10 cellular contexts compared by ENCODE assay signal in the genomic region with DNA sequence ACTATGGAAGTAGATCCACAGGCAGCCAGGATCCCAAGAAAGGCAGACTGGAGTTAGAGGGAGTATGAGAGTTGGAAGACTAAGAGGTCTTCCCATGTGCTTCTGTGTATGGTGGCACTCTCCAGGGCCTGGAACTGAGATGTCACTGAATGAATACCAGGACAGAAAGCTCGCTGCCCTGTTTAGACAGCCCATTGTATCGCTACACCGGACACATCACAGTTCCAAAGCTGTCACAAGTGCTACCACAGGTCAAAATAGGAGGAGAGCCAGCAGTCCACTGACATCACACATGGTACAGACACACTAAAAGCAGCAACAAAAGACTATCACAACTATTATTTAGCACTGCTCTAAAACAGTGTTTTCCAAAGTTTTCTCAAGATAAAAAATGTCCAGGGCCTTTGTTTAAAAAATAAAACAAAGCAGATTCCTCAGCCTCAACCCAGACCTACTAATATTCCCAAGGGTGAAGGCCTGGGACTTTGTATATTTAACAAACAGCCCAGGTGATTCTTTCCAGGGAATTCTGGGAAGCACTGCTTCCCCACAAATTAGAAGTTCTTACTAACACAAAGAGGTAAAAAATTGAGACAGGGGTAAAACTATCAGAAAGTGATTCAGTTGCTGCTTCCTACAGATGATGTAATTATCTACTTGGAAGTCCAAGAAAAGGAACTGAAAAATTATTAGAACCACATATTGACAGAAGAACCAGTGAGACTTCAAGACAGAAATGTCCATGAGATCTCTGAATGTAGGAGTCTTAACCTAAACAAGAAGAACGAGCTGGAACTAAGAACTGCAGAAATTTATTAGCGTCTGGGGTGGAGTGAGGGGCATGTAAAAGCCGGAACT.
A peak's percentile ranks its signal among the peaks of the same experiment; 100 is the strongest.
DNase-seq lines count a peak whose midpoint lies in the region; ATAC-seq and TF ChIP-seq lines count a peak whose summit lies in the region.
"Had no signal": no experiment of that assay in that cellular context is flagged by ENCODE, and none has a peak within 500 bp of the region (broad histone marks: within the 10 kb centered on the region; RNA-seq: fewer than 3 reads in every experiment).

No MANE protein-coding gene starts in this region.

- in situ Hi-C loops in GM13976 (cut with MboI; ENCODE audit: low sequenced_read_pairs, unreplicated experiment) = no loop called here

- POLR2A ChIA-PET in A673 (lab: Charles Lee; ENCODE audit: low non-redundant PET) = no interaction called here
- POLR2A ChIA-PET in T-cell (lab: Charles Lee) = no interaction called here

- no peaks in the 10 kb centered on the region for H3K27me3 ChIP-seq in A673 (replicated peaks; ENCODE audit: insufficient read depth, low read depth, low read length, poor library complexity)
- H3K27me3 ChIP-seq: pancreas had no signal

- no peak overlapping the region for H3K4me3 ChIP-seq in A673 (ENCODE audit: low read depth, low read length, poor library complexity, severe bottlenecking)
- H3K4me3 ChIP-seq: K562, pancreas had no signal

- H3K4me1 ChIP-seq in A673 (ENCODE audit: insufficient read depth, low read length, poor library complexity, severe bottlenecking) = peaks cover 20% of the 10 kb centered on the region

- CTCF ChIA-PET in A673 (lab: Charles Lee) (no interaction called here), T-cell (lab: Charles Lee) (no interaction called here)

- H3K36me3 ChIP-seq in A673 (ENCODE audit: insufficient read depth, low read length, poor library complexity, severe bottlenecking) = no peaks in the 10 kb centered on the region
- H3K36me3 ChIP-seq: pancreas had no signal

- peak overlapping the region; percentile 61 for H3K4me3 Mint-ChIP-seq in activated T-helper 17 cell treated with anti-CD3 and anti-CD28 coated beads, Interleukin-2, amount 50 U/mL, for 72 hours
- no peak overlapping the region for H3K4me3 Mint-ChIP-seq in T-cell

- peaks cover 10% of the 10 kb centered on the region for H3K9me3 Mint-ChIP-seq in activated T-helper 17 cell treated with anti-CD3 and anti-CD28 coated beads, Interleukin-2, amount 50 U/mL, for 72 hours
- no peaks in the 10 kb centered on the region for H3K9me3 Mint-ChIP-seq in T-cell

- no TSS peak for BruUV-seq in A673 (replicated peaks; lab: Mats Ljungman, UMichigan)

- H3K27me3 Mint-ChIP-seq in activated T-helper 17 cell treated with anti-CD3 and anti-CD28 coated beads, Interleukin-2, amount 50 U/mL, for 72 hours = no peaks in the 10 kb centered on the region
- H3K27me3 Mint-ChIP-seq in T-cell = no peaks in the 10 kb centered on the region

- intact Hi-C loops in A673 (cut with micrococcal nuclease; ENCODE audit: unreplicated experiment) = no loop called here

- no peak for DNase-seq in A673 (ENCODE audit: low spot score)
- peak; percentile 53 for DNase-seq in GM13976 (ENCODE audit: low spot score)
- DNase-seq in T-cell = no peak
- no peak for DNase-seq in GOT3 (lab: John Stamatoyannopoulos, UW)
- DNase-seq: pancreas had no signal

- H3K36me3 Mint-ChIP-seq in activated T-helper 17 cell treated with anti-CD3 and anti-CD28 coated beads, Interleukin-2, amount 50 U/mL, for 72 hours (ENCODE audit: low read depth) = no peaks in the 10 kb centered on the region
- no peaks in the 10 kb centered on the region for H3K36me3 Mint-ChIP-seq in T-cell

- H3K27ac Mint-ChIP-seq in activated T-helper 17 cell treated with anti-CD3 and anti-CD28 coated beads, Interleukin-2, amount 50 U/mL, for 72 hours = peak overlapping the region; percentile 90
- H3K27ac Mint-ChIP-seq in T-cell = peak overlapping the region in 1 of 2 donors; percentile 1

- ATAC-seq in HG03175 (IDR thresholded peaks at IDR 0.05; ENCODE audit: unreplicated experiment) = peak; percentile 36
- ATAC-seq in activated T-helper 17 cell treated with anti-CD3 and anti-CD28 coated beads, Interleukin-2, amount 50 U/mL, for 72 hours (replicated peaks) = no peak
- ATAC-seq in T-cell (replicated peaks in 1 of 4) = no peak
- no peak for ATAC-seq in HG02970 (IDR thresholded peaks at IDR 0.05; ENCODE audit: low FRiP score, unreplicated experiment)
- ATAC-seq in GM21717 (IDR thresholded peaks at IDR 0.05; ENCODE audit: unreplicated experiment) = no peak
- ATAC-seq: K562 had no signal

- TF ChIP-seq CTCF in A673 (conservative IDR thresholded peaks at IDR 0.05; ENCODE audit: low read depth, low read length) = no peak
- no peak for TF ChIP-seq CTCF in GM13976 (IDR thresholded peaks at IDR 0.05; ENCODE audit: borderline replicate concordance, control extremely low read depth, extremely low read depth, insufficient read depth, missing control alignments)

- no peaks in the 10 kb centered on the region for H3K9me3 ChIP-seq in A673 (ENCODE audit: low read depth, low read length, poor library complexity, severe bottlenecking)
- H3K9me3 ChIP-seq: pancreas had no signal

- H3K4me1 Mint-ChIP-seq in activated T-helper 17 cell treated with anti-CD3 and anti-CD28 coated beads, Interleukin-2, amount 50 U/mL, for 72 hours = peaks cover 44% of the 10 kb centered on the region
- H3K4me1 Mint-ChIP-seq in T-cell = peaks cover 27 to 39% (median 28%) of the 10 kb centered on the region in 3 donors

- peak overlapping the region; percentile 22 for H3K27ac ChIP-seq in A673 (ENCODE audit: low read depth, low read length, poor library complexity, severe bottlenecking)
- H3K27ac ChIP-seq: pancreas had no signal
